Comparison of ENCODE assay signal across 11 cellular contexts in the genomic region with DNA sequence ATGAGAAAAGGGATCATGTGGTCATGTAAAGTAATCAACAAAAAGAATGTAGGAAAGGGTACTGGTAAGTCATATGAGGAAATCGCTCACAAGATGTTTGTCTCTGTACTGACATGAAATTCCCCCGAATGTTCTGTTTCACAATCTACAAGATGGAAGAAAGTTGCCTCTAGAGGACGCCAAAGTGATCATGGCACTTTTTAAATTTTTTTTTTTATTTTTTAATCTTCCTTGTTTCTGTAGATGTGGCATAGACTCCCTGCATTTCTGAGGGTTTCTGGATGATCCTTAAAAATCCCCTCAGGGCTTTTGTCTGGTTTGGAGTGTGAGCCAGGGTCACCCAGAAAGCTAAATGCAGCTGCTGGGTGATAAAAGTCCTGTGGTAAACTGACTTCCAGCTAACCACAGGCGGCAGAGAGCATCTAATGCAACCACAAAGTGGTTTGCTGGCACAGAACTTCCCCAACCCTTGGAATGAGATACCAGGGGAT.
DNase-seq lines count a peak whose midpoint lies in the region; ATAC-seq, FAIRE-seq and TF ChIP-seq lines count a peak whose summit lies in the region.
"Had no signal": no experiment of that assay in that cellular context is flagged by ENCODE, and none has a peak within 500 bp of the region (broad histone marks: within the 10 kb centered on the region; RNA-seq: fewer than 3 reads in every experiment).

No MANE protein-coding gene starts in this region.

- H3K27me3 ChIP-seq in astrocyte (ENCODE audit: insufficient read depth, low read length) (no peaks in the 10 kb centered on the region), right cardiac atrium (ENCODE audit: control insufficient read depth, insufficient read depth) (no peaks in the 10 kb centered on the region)

- DNase-seq in DMS53 (lab: John Stamatoyannopoulos, UW), result peak; percentile 35
- no peak for DNase-seq in DMS53 treated with DMSO at 0.1 percent for 48 hours (lab: John Stamatoyannopoulos, UW; ENCODE audit: unreplicated experiment)
- DNase-seq in NCI-H2171 (lab: John Stamatoyannopoulos, UW), result peak; percentile 8
- peak; percentile 82 for DNase-seq in astrocyte (ENCODE audit: low read depth)
- DNase-seq in retinal pigment epithelial cell (ENCODE audit: low read depth), result no peak
- DNase-seq in NCI-H2081 treated with DMSO at 0.1 percent for 48 hours (lab: John Stamatoyannopoulos, UW), result no peak
- DNase-seq in right cardiac atrium, result no peak
- no peak for DNase-seq in caudate nucleus (lab: John Stamatoyannopoulos, UW)
- DNase-seq: activated naive CD8-positive, alpha-beta T cell treated with anti-CD3 and anti-CD28 coated beads for 36 hours; NCI-H1417 treated with DMSO at 0.1 percent for 48 hours had no signal

- H3K9me3 Mint-ChIP-seq in astrocyte (ENCODE audit: unreplicated experiment), result peaks cover 5% of the 10 kb centered on the region

- H4K20me1 ChIP-seq in astrocyte (ENCODE audit: insufficient read depth, low read length), result no peaks in the 10 kb centered on the region

- H3K4me1 ChIP-seq in astrocyte (ENCODE audit: insufficient read depth, low read length) (peaks cover 3% of the 10 kb centered on the region), right cardiac atrium (ENCODE audit: control insufficient read depth, insufficient read depth, low read length) (peaks cover 2% of the 10 kb centered on the region)

- no peak for ATAC-seq in right cardiac atrium

- H3K4me2 ChIP-seq in astrocyte (ENCODE audit: low read length), result no peak overlapping the region

- H3K79me2 ChIP-seq in astrocyte (ENCODE audit: insufficient read depth, low read length), result no peaks in the 10 kb centered on the region

- no peaks in the 10 kb centered on the region for H3K36me3 ChIP-seq in astrocyte (ENCODE audit: insufficient read depth, low read length)

- H3K9ac ChIP-seq in astrocyte (ENCODE audit: low read length), result no peak overlapping the region

- H3K4me3 Mint-ChIP-seq in astrocyte (ENCODE audit: unreplicated experiment), result no peak overlapping the region
- H3K4me3 Mint-ChIP-seq: activated naive CD8-positive, alpha-beta T cell treated with anti-CD3 and anti-CD28 coated beads for 36 hours had no signal

- no peak overlapping the region for H3K27ac ChIP-seq in astrocyte (ENCODE audit: low read depth, low read length)
- H3K27ac ChIP-seq in right cardiac atrium (ENCODE audit: low read length), result no peak overlapping the region
- H3K27ac ChIP-seq in caudate nucleus (ENCODE audit: low read depth, low read length), result no peak overlapping the region

- H3K27me3 Mint-ChIP-seq in astrocyte (ENCODE audit: low read depth, unreplicated experiment), result no peaks in the 10 kb centered on the region
- H3K27me3 Mint-ChIP-seq: activated naive CD8-positive, alpha-beta T cell treated with anti-CD3 and anti-CD28 coated beads for 36 hours had no signal

- H3K4me3 ChIP-seq in astrocyte (ENCODE audit: insufficient read depth, low read depth, low read length) (no peak overlapping the region), retinal pigment epithelial cell (ENCODE audit: low read length) (no peak overlapping the region), right cardiac atrium (ENCODE audit: low read length) (no peak overlapping the region)

- H3K9me3 ChIP-seq in astrocyte (ENCODE audit: insufficient read depth, low read depth, low read length), result no peaks in the 10 kb centered on the region
- H3K9me3 ChIP-seq in right cardiac atrium (ENCODE audit: control insufficient read depth, low read length), result no peaks in the 10 kb centered on the region

- WGBS in right cardiac atrium, result 78% methylated on average over 4 of the region's 4 CpGs

- peak; percentile 23 for TF ChIP-seq CTCF in astrocyte (IDR thresholded peaks at IDR 0.05; ENCODE audit: insufficient read depth, low read depth, low read length)
- peak; percentile 36 for TF ChIP-seq CTCF in retinal pigment epithelial cell (conservative IDR thresholded peaks at IDR 0.05; ENCODE audit: low read depth, low read length)

- peaks cover 12% of the 10 kb centered on the region for H3K4me1 Mint-ChIP-seq in astrocyte (ENCODE audit: low read depth, unreplicated experiment)

- intact Hi-C loops in right cardiac atrium (cut with DNase I), result no loop called here

- FAIRE-seq in astrocyte (lab: Jason Lieb, UNC), result peak; percentile 9
- FAIRE-seq: A204.1 had no signal

- H2AFZ ChIP-seq in astrocyte (ENCODE audit: low read depth, low read length), result no peak overlapping the region

- peak overlapping the region; percentile 79 for H3K27ac Mint-ChIP-seq in astrocyte (ENCODE audit: unreplicated experiment)
- H3K27ac Mint-ChIP-seq: activated naive CD8-positive, alpha-beta T cell treated with anti-CD3 and anti-CD28 coated beads for 36 hours had no signal

- H3K36me3 Mint-ChIP-seq in astrocyte (ENCODE audit: low read depth, unreplicated experiment), result no peaks in the 10 kb centered on the region

Comparison
In these comparisons a context has a peak if more than half of its experiments do, and no peak if none do; other contexts are left out.
1. DNase-seq: peak in DMS53 (single experiment), NCI-H2171 (single experiment) and astrocyte (single experiment); none in DMS53 treated with DMSO at 0.1 percent for 48 hours (single experiment), retinal pigment epithelial cell (single experiment), NCI-H2081 treated with DMSO at 0.1 percent for 48 hours (single experiment), right cardiac atrium (0 of 3) and caudate nucleus (0 of 61).